1 cellular context compared by ENCODE assay signal in genomic region chr19:2324220-2324948, GRCh38.
TF ChIP-seq lines count a peak whose summit lies in the region.

No MANE protein-coding gene starts in this region.

TF ChIP-seq in H1, 55 proteins besides CTCF, POLR2A, EP300 and RAD21:
- TF ChIP-seq GABPA (IDR thresholded peaks at IDR 0.05; ENCODE audit: borderline replicate concordance, insufficient read depth, low read length) (no peak), RNF2 (IDR thresholded peaks at IDR 0.05; ENCODE audit: borderline replicate concordance, low read depth, low read length, missing control alignments, poor library complexity, severe bottlenecking) (no peak), NRF1 (IDR thresholded peaks at IDR 0.05; ENCODE audit: low read depth, low read length) (no peak), CBX5 (IDR thresholded peaks at IDR 0.05; ENCODE audit: low read depth, low read length) (no peak)
